8 cellular contexts compared by ENCODE assay signal in the genomic region with DNA sequence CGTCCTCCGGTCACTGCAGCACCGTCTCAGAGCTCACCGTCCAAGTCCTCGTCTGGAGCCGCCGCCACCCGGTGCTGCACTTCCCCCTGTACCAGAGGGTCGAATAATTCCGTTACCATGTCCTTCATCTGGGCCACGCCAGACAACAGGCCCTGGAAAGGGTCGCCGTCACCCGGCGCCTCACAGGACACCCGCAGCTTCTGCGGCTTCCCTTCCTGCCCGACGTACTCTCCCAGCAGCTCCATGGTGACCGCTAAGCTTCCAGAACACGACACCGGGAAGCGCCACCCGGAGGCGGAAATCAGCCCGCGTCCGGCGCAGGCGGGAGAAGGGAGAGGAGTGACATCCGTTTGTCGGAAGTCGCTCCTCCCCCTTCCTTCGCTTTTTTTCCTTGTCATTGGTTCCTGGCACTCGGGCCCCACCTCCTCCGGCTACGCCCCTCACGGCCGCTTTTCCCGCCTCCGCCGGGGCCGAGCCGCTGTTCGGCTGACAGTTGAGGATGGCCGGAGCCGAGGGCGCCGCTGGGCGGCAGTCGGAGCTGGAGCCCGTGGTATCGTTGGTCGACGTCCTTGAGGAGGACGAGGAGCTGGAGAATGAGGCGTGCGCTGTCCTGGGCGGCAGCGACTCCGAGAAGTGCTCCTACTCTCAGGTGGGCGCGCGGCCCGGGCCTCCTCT. TPM values are rescaled to one million over a fixed set of nuclear protein-coding genes. Genes with fewer than 3 reads are reported as not detected.
DNase-seq lines count a peak whose midpoint lies in the region; ATAC-seq and TF ChIP-seq lines count a peak whose summit lies in the region.

A gene with protein sequence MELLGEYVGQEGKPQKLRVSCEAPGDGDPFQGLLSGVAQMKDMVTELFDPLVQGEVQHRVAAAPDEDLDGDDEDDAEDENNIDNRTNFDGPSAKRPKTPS (minus strand): TSS at position 273 of the 675 bp plus-strand sequence. CDS start 28 bp downstream, at position 245.
A gene with protein sequence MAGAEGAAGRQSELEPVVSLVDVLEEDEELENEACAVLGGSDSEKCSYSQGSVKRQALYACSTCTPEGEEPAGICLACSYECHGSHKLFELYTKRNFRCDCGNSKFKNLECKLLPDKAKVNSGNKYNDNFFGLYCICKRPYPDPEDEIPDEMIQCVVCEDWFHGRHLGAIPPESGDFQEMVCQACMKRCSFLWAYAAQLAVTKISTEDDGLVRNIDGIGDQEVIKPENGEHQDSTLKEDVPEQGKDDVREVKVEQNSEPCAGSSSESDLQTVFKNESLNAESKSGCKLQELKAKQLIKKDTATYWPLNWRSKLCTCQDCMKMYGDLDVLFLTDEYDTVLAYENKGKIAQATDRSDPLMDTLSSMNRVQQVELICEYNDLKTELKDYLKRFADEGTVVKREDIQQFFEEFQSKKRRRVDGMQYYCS (plus strand): TSS at position 464 of the 675 bp plus-strand sequence. CDS start 36 bp downstream, at position 500.

- H3K27ac Mint-ChIP-seq in activated naive CD8-positive, alpha-beta T cell, result peak within 1 kb of the TSS; percentile 93

- ATAC-seq in HG02623 (IDR thresholded peaks at IDR 0.05; ENCODE audit: unreplicated experiment) (peak; percentile 79), thoracic aorta (ENCODE audit: insufficient number of reproducible peaks, low FRiP score, low read depth) (peak; percentile 97)

- peak within 1 kb of the TSS; percentile 95 for H2AFZ ChIP-seq in osteoblast (ENCODE audit: low read length)

- H3K4me1 ChIP-seq in osteoblast (ENCODE audit: insufficient read depth, low read length) (peaks cover 20% of the 10 kb centered on the region), thoracic aorta (ENCODE audit: control insufficient read depth in 1 of 2, low read depth in 2 of 2) (peaks cover 9 to 29% of the 10 kb centered on the region in 2 donors)

- H3K36me3 ChIP-seq in osteoblast (ENCODE audit: insufficient read depth, low read length) (no peaks in the 10 kb centered on the region), thoracic aorta (peaks cover 5% of the 10 kb centered on the region)

- H3K4me1 Mint-ChIP-seq in activated naive CD8-positive, alpha-beta T cell (ENCODE audit: low read depth), result peaks cover 49% of the 10 kb centered on the region

- no peaks in the 10 kb centered on the region for H3K9me3 Mint-ChIP-seq in activated naive CD8-positive, alpha-beta T cell (ENCODE audit: low read depth)

- H3K4me2 ChIP-seq in osteoblast (ENCODE audit: insufficient read depth, low read length), result peak within 1 kb of the TSS; percentile 79

- H4K20me1 ChIP-seq in osteoblast (ENCODE audit: insufficient read depth, low read length), result no peaks in the 10 kb centered on the region

- peak; percentile 89 for DNase-seq in GM12864 (ENCODE audit: low read depth)
- DNase-seq in NCI-H1105 (lab: John Stamatoyannopoulos, UW), result peak; percentile 98
- DNase-seq in SKM-1 treated with dmso at 0.1 percent for 144 hours (lab: John Stamatoyannopoulos, UW; ENCODE audit: unreplicated experiment), result peak; percentile 86
- DNase-seq in glomerular visceral epithelial cell (ENCODE audit: extremely low spot score), result peak; percentile 98
- DNase-seq in osteoblast (ENCODE audit: insufficient read length, low spot score, missing footprints), result peak; percentile 95
- peak; percentile 78 for DNase-seq in thoracic aorta (ENCODE audit: low spot score)

- H3K27ac ChIP-seq in osteoblast (ENCODE audit: low read depth, low read length), result peak within 1 kb of the TSS; percentile 80
- peak within 1 kb of the TSS; percentile 88 for H3K27ac ChIP-seq in thoracic aorta

- no peaks in the 10 kb centered on the region for H3K27me3 Mint-ChIP-seq in activated naive CD8-positive, alpha-beta T cell

- H3K4me3 Mint-ChIP-seq in activated naive CD8-positive, alpha-beta T cell, result peak within 1 kb of the TSS; percentile 98

- H3K27me3 ChIP-seq in osteoblast (ENCODE audit: insufficient read depth, low read length) (no peaks in the 10 kb centered on the region), thoracic aorta (replicated peaks; ENCODE audit: insufficient read depth) (no peaks in the 10 kb centered on the region)

- peaks cover 50% of the 10 kb centered on the region for H3K79me2 ChIP-seq in osteoblast (ENCODE audit: insufficient read depth, low read length)

- H3K9me3 ChIP-seq in osteoblast (ENCODE audit: low read depth, low read length) (no peaks in the 10 kb centered on the region), thoracic aorta (no peaks in the 10 kb centered on the region)

- peak within 1 kb of the TSS; percentile 65 for H3K4me3 ChIP-seq in GM12864 (ENCODE audit: low read depth, low read length)
- peak within 1 kb of the TSS; percentile 99 for H3K4me3 ChIP-seq in osteoblast (ENCODE audit: insufficient read depth, low read length)
- peak within 1 kb of the TSS; percentile 96 for H3K4me3 ChIP-seq in thoracic aorta

- H3K36me3 Mint-ChIP-seq in activated naive CD8-positive, alpha-beta T cell, result no peaks in the 10 kb centered on the region

- TF ChIP-seq CTCF in GM12864 (IDR thresholded peaks at IDR 0.05; ENCODE audit: low read depth, low read length, missing control alignments) (peak; percentile 29), osteoblast (IDR thresholded peaks at IDR 0.05; ENCODE audit: extremely low read depth, low read depth, low read length) (peak; percentile 12), thoracic aorta (IDR thresholded peaks at IDR 0.05) (peak; percentile 18)

RNA-seq across cellular contexts. Expression of the first gene that starts in this region (rescaled TPM):
- total RNA-seq in osteoblast, result 11.2 and 11.6 TPM in 2 replicates
- total RNA-seq in thoracic aorta, result 1 to 10 TPM; 3.1 to 3.2 TPM

RNA-seq across cellular contexts. Expression of the second gene that starts in this region (rescaled TPM):
- total RNA-seq in osteoblast (20.6 and 25.3 TPM in 2 replicates), thoracic aorta (10 to 100 TPM; 24.1 to 28.1 TPM)

Comparison
In these comparisons a context has a peak if more than half of its experiments do, and no peak if none do; other contexts are left out.
1. Peak in every context shown above with its lines: DNase-seq, ATAC-seq, H3K4me3 ChIP-seq and H3K27ac ChIP-seq.